8 cellular contexts compared by ENCODE assay signal in genomic region chr19:13951799-13952153, GRCh38. TPM values are rescaled to one million over a fixed set of nuclear protein-coding genes. Genes with fewer than 3 reads are reported as not detected.
DNase-seq lines count a peak whose midpoint lies in the region; ATAC-seq and TF ChIP-seq lines count a peak whose summit lies in the region.

No MANE protein-coding gene starts in this region.

- H3K27me3 ChIP-seq in A673 (replicated peaks; ENCODE audit: insufficient read depth, low read depth, low read length, poor library complexity) (no peaks in the 10 kb centered on the region), lower lobe of right lung (ENCODE audit: low read depth) (no peaks in the 10 kb centered on the region)

- H3K4me1 ChIP-seq in A673 (ENCODE audit: insufficient read depth, low read length, poor library complexity, severe bottlenecking), result peaks cover 14% of the 10 kb centered on the region
- H3K4me1 ChIP-seq in lower lobe of right lung, result peaks cover 18% of the 10 kb centered on the region

- H3K9me3 ChIP-seq in A673 (ENCODE audit: low read depth, low read length, poor library complexity, severe bottlenecking), result no peaks in the 10 kb centered on the region
- H3K9me3 ChIP-seq in lower lobe of right lung, result no peaks in the 10 kb centered on the region

- H3K27ac Mint-ChIP-seq in activated T-helper 17 cell treated with anti-CD3 and anti-CD28 coated beads, Interleukin-2, amount 50 U/mL, for 72 hours, result peak overlapping the region; percentile 93

- H3K9me3 Mint-ChIP-seq in activated T-helper 17 cell treated with anti-CD3 and anti-CD28 coated beads, Interleukin-2, amount 50 U/mL, for 72 hours, result no peaks in the 10 kb centered on the region

- TF ChIP-seq CTCF in A673 (conservative IDR thresholded peaks at IDR 0.05; ENCODE audit: low read depth, low read length) (no peak), lower lobe of right lung (IDR thresholded peaks at IDR 0.05) (no peak)

- no peak overlapping the region for H3K27ac ChIP-seq in A673 (ENCODE audit: low read depth, low read length, poor library complexity, severe bottlenecking)
- peak overlapping the region; percentile 13 for H3K27ac ChIP-seq in lower lobe of right lung

- H3K36me3 ChIP-seq in A673 (ENCODE audit: insufficient read depth, low read length, poor library complexity, severe bottlenecking), result peaks cover 18% of the 10 kb centered on the region
- H3K36me3 ChIP-seq in lower lobe of right lung, result peaks cover 25% of the 10 kb centered on the region

- peaks cover 37% of the 10 kb centered on the region for H3K36me3 Mint-ChIP-seq in activated T-helper 17 cell treated with anti-CD3 and anti-CD28 coated beads, Interleukin-2, amount 50 U/mL, for 72 hours (ENCODE audit: low read depth)

- peak; percentile 13 for ATAC-seq in GM21526 (IDR thresholded peaks at IDR 0.05; ENCODE audit: low FRiP score, unreplicated experiment)
- ATAC-seq in activated T-helper 17 cell treated with anti-CD3 and anti-CD28 coated beads, Interleukin-2, amount 50 U/mL, for 72 hours (replicated peaks), result peak; percentile 18
- no peak for ATAC-seq in lower lobe of right lung
- no peak for ATAC-seq in HG03460 (IDR thresholded peaks at IDR 0.05; ENCODE audit: unreplicated experiment)

- H3K4me3 Mint-ChIP-seq in activated T-helper 17 cell treated with anti-CD3 and anti-CD28 coated beads, Interleukin-2, amount 50 U/mL, for 72 hours, result peak overlapping the region; percentile 96

- no peaks in the 10 kb centered on the region for H3K4me1 Mint-ChIP-seq in activated T-helper 17 cell treated with anti-CD3 and anti-CD28 coated beads, Interleukin-2, amount 50 U/mL, for 72 hours

- POLR2A ChIA-PET in A673 (lab: Charles Lee; ENCODE audit: low non-redundant PET), result no interaction called here

- DNase-seq in A673 (ENCODE audit: low spot score) (no peak), lower lobe of right lung (no peak), NCI-H1417 treated with DMSO at 0.1 percent for 48 hours (lab: John Stamatoyannopoulos, UW) (no peak), kidney glomerular epithelial cell (lab: John Stamatoyannopoulos, UW) (no peak), DMS 273 treated with DMSO at 0.1 percent for 48 hours (lab: John Stamatoyannopoulos, UW) (no peak)

- BruUV-seq in A673 (replicated peaks; lab: Mats Ljungman, UMichigan), result no TSS peak

- peak overlapping the region; percentile 71 for H3K4me3 ChIP-seq in A673 (ENCODE audit: low read depth, low read length, poor library complexity, severe bottlenecking)
- peak overlapping the region; percentile 84 for H3K4me3 ChIP-seq in lower lobe of right lung

- no peaks in the 10 kb centered on the region for H3K27me3 Mint-ChIP-seq in activated T-helper 17 cell treated with anti-CD3 and anti-CD28 coated beads, Interleukin-2, amount 50 U/mL, for 72 hours

- CTCF ChIA-PET in A673 (lab: Charles Lee), result interaction anchor here (0.7 kb wide), 1 partner anchor 89 kb away, joined by 6 read pairs; no protein-coding TSS in a partner anchor

- intact Hi-C loops in A673 (cut with micrococcal nuclease; ENCODE audit: unreplicated experiment) (no loop called here), lower lobe of right lung (cut with DNase I) (no loop called here)

RNA-seq across cellular contexts. Expression of gene DCAF15, which starts 0.5 kb away (rescaled TPM):
- 62.4 and 65.4 TPM in 2 replicates for total RNA-seq in A673 (2021)
- total RNA-seq in activated T-helper 17 cell treated with anti-CD3 and anti-CD28 coated beads, Interleukin-2, amount 50 U/mL, for 72 hours, result 10 to 100 TPM; 60.9 to 67.7 TPM
- total RNA-seq in lower lobe of right lung, result 28.4 TPM

RNA-seq across cellular contexts. Expression of gene PODNL1, which starts 13.6 kb away (rescaled TPM):
- total RNA-seq in A673 (2021) (not detected in 2 replicates), lower lobe of right lung (2.7 TPM)
- total RNA-seq in activated T-helper 17 cell treated with anti-CD3 and anti-CD28 coated beads, Interleukin-2, amount 50 U/mL, for 72 hours, result 1 to 10 TPM in 1 of 2 donors, under 1 TPM in 1; 0.90 to 1.0 TPM

RNA-seq across cellular contexts. Expression of gene CC2D1A, which starts 45.8 kb away (rescaled TPM):
- total RNA-seq in A673 (2021), result 38.6 and 40.9 TPM in 2 replicates
- 10 to 100 TPM; 34.6 to 35.4 TPM for total RNA-seq in activated T-helper 17 cell treated with anti-CD3 and anti-CD28 coated beads, Interleukin-2, amount 50 U/mL, for 72 hours
- 32.4 TPM for total RNA-seq in lower lobe of right lung

RNA-seq across cellular contexts. Expression of gene BRME1, which starts 45.9 kb away (rescaled TPM):
- total RNA-seq in A673 (2021) (3.2 and 4.0 TPM in 2 replicates), lower lobe of right lung (2.0 TPM)
- 10 to 100 TPM in 1 of 2 donors, 1 to 10 TPM in 1; 4.8 to 12.5 TPM for total RNA-seq in activated T-helper 17 cell treated with anti-CD3 and anti-CD28 coated beads, Interleukin-2, amount 50 U/mL, for 72 hours

RNA-seq across cellular contexts. Expression of gene RFX1, which starts 54.3 kb away (rescaled TPM):
- 19.5 and 23.1 TPM in 2 replicates for total RNA-seq in A673 (2021)
- total RNA-seq in activated T-helper 17 cell treated with anti-CD3 and anti-CD28 coated beads, Interleukin-2, amount 50 U/mL, for 72 hours, result 10 to 100 TPM; 12.6 to 12.9 TPM
- total RNA-seq in lower lobe of right lung, result 17.8 TPM

Comparison
In these comparisons a context has a peak if more than half of its experiments do, and no peak if none do; other contexts are left out.
1. ATAC-seq: peak in GM21526 (single experiment) and activated T-helper 17 cell treated with anti-CD3 and anti-CD28 coated beads, Interleukin-2, amount 50 U/mL, for 72 hours (single experiment); none in lower lobe of right lung (0 of 2) and HG03460 (single experiment).